ENCODE assay signal across 1 cellular context in the genomic region with DNA sequence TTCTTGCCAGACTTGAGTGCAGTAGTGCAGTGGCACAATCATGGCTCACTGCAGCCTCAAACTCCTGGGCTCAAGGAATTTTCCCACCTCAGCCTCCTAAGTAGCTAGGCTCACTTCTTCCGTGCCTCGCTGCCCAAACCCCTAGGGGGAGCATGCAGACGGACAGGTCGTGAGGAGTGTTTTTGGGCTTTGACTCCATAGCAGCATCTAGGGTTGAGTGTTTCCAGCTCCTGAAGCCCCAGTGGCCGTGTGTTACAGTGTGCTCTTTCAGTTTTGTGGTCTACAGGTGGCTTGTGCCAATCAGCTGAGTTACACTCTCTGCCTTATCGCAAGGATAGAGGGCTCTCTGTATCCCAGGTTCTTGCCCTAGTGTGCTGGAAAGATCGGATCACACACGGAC.
TF ChIP-seq lines count a peak whose summit lies in the region.

No MANE protein-coding gene starts in this region.

TF ChIP-seq in WTC11, 78 proteins besides CTCF, POLR2A, EP300 and RAD21 (continued from another document):
- TF ChIP-seq, protein P1, sequence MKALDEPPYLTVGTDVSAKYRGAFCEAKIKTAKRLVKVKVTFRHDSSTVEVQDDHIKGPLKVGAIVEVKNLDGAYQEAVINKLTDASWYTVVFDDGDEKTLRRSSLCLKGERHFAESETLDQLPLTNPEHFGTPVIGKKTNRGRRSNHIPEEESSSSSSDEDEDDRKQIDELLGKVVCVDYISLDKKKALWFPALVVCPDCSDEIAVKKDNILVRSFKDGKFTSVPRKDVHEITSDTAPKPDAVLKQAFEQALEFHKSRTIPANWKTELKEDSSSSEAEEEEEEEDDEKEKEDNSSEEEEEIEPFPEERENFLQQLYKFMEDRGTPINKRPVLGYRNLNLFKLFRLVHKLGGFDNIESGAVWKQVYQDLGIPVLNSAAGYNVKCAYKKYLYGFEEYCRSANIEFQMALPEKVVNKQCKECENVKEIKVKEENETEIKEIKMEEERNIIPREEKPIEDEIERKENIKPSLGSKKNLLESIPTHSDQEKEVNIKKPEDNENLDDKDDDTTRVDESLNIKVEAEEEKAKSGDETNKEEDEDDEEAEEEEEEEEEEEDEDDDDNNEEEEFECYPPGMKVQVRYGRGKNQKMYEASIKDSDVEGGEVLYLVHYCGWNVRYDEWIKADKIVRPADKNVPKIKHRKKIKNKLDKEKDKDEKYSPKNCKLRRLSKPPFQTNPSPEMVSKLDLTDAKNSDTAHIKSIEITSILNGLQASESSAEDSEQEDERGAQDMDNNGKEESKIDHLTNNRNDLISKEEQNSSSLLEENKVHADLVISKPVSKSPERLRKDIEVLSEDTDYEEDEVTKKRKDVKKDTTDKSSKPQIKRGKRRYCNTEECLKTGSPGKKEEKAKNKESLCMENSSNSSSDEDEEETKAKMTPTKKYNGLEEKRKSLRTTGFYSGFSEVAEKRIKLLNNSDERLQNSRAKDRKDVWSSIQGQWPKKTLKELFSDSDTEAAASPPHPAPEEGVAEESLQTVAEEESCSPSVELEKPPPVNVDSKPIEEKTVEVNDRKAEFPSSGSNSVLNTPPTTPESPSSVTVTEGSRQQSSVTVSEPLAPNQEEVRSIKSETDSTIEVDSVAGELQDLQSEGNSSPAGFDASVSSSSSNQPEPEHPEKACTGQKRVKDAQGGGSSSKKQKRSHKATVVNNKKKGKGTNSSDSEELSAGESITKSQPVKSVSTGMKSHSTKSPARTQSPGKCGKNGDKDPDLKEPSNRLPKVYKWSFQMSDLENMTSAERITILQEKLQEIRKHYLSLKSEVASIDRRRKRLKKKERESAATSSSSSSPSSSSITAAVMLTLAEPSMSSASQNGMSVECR (CRISPR knock-in tag; IDR thresholded peaks at IDR 0.05; ENCODE audit: borderline replicate concordance) = no peak
- no peak for TF ChIP-seq CBFB (CRISPR knock-in tag; IDR thresholded peaks at IDR 0.05; ENCODE audit: low read depth)
- TF ChIP-seq SMAD4 (CRISPR knock-in tag; IDR thresholded peaks at IDR 0.05) = no peak
- TF ChIP-seq SMAD3 (CRISPR knock-in tag; IDR thresholded peaks at IDR 0.05; ENCODE audit: borderline replicate concordance) = no peak
- TF ChIP-seq GTF2I (CRISPR knock-in tag; conservative IDR thresholded peaks at IDR 0.05) = no peak
